1 cellular context compared by ENCODE assay signal in genomic region chr19:49113762-49114629, GRCh38.
TF ChIP-seq lines count a peak whose summit lies in the region.

Gene LIN7B, plus strand, starts transcription at chr19:49114370. Its CDS starts 35 bp downstream, at chr19:49114405.

TF ChIP-seq in HepG2, 621 proteins besides CTCF, POLR2A, EP300 and RAD21 (continued from another document and continues in another):
- TF ChIP-seq HINFP (CRISPR knock-in tag; IDR thresholded peaks at IDR 0.05; ENCODE audit: low read depth) (peak; percentile 79; the same call in 1 of the 2 replicates), TCF7 (IDR thresholded peaks at IDR 0.05; ENCODE audit: low read depth) (no peak), RXRB (CRISPR knock-in tag; IDR thresholded peaks at IDR 0.05; ENCODE audit: borderline replicate concordance) (0 out of 2 replicates have a peak, but pooled peaks have one; percentile 18), CBFB (CRISPR knock-in tag; IDR thresholded peaks at IDR 0.05) (0 out of 2 replicates have a peak, but pooled peaks have one; percentile 34), SIN3A (IDR thresholded peaks at IDR 0.05; ENCODE audit: borderline replicate concordance, low read depth, low read length) (peak; percentile 68; the same call in 1 of the 2 replicates), HES4 (CRISPR knock-in tag; IDR thresholded peaks at IDR 0.05; ENCODE audit: borderline replicate concordance) (peak; percentile 76), ZNF816 (CRISPR knock-in tag; IDR thresholded peaks at IDR 0.05; ENCODE audit: borderline replicate concordance) (no peak), SNRNP70 (IDR thresholded peaks at IDR 0.05; ENCODE audit: low read depth, low read length) (no peak), HDAC2 (CRISPR knock-in tag; IDR thresholded peaks at IDR 0.05) (peak; percentile 43; the same call in 1 of the 2 replicates), ZNF552 (CRISPR knock-in tag; IDR thresholded peaks at IDR 0.05; ENCODE audit: borderline replicate concordance) (0 out of 2 replicates have a peak, but pooled peaks have one; percentile 2), ZNF253 (CRISPR knock-in tag; IDR thresholded peaks at IDR 0.05; ENCODE audit: borderline replicate concordance) (peak; percentile 84; the same call in 1 of the 2 replicates), MTF1 (CRISPR knock-in tag; IDR thresholded peaks at IDR 0.05) (no peak), ZNF616 (CRISPR knock-in tag; IDR thresholded peaks at IDR 0.05; ENCODE audit: low read depth) (peak; percentile 52; the same call in 1 of the 2 replicates), CCDC6 (CRISPR knock-in tag; IDR thresholded peaks at IDR 0.05) (peak; percentile 81), ZNF451 (CRISPR knock-in tag; IDR thresholded peaks at IDR 0.05) (0 out of 2 replicates have a peak, but pooled peaks have one; percentile 43), ZNF558 (CRISPR knock-in tag; IDR thresholded peaks at IDR 0.05; ENCODE audit: borderline replicate concordance) (no peak; the same call in 1 of the 2 replicates), PAXIP1 (CRISPR knock-in tag; conservative IDR thresholded peaks at IDR 0.05) (peak; percentile 31; the same call in 1 of the 2 replicates), XRCC5 (optimal IDR thresholded peaks at IDR 0.05; ENCODE audit: low read length) (no peak), MIXL1 (CRISPR knock-in tag; IDR thresholded peaks at IDR 0.05) (0 out of 2 replicates have a peak, but pooled peaks have one; percentile 15), MBD4 (IDR thresholded peaks at IDR 0.05; ENCODE audit: borderline replicate concordance, low read length) (no peak), HMGXB4 (CRISPR knock-in tag; IDR thresholded peaks at IDR 0.05; ENCODE audit: borderline replicate concordance in 1 of 2, low read depth in 1 of 2) (peak in 1 of 2 experiments; percentile 4; a peak in 1 of 4 replicates), PRMT3 (CRISPR knock-in tag; IDR thresholded peaks at IDR 0.05; ENCODE audit: borderline replicate concordance, low read depth) (0 out of 2 replicates have a peak, but pooled peaks have one; percentile 66), JUN (CRISPR knock-in tag; IDR thresholded peaks at IDR 0.05) (no peak), ZFP41 (CRISPR knock-in tag; IDR thresholded peaks at IDR 0.05; ENCODE audit: borderline replicate concordance) (peak; percentile 91; the same call in 1 of the 2 replicates), TFDP1 (CRISPR knock-in tag; IDR thresholded peaks at IDR 0.05; ENCODE audit: borderline replicate concordance) (peak; percentile 68; the same call in 1 of the 2 replicates), ZBTB46 (CRISPR knock-in tag; IDR thresholded peaks at IDR 0.05; ENCODE audit: borderline replicate concordance) (no peak), KDM2A (CRISPR knock-in tag; IDR thresholded peaks at IDR 0.05; ENCODE audit: borderline replicate concordance, low read depth) (peak; percentile 53), CEBPB (IDR thresholded peaks at IDR 0.05; ENCODE audit: borderline replicate concordance, low read depth, low read length) (peak; percentile 53), JUND (CRISPR knock-in tag; IDR thresholded peaks at IDR 0.05) (no peak), HHEX (CRISPR knock-in tag; IDR thresholded peaks at IDR 0.05) (no peak), NRL (CRISPR knock-in tag; IDR thresholded peaks at IDR 0.05; ENCODE audit: borderline replicate concordance) (peak; percentile 70; the same call in 1 of the 2 replicates), NR2F6 (IDR thresholded peaks at IDR 0.05) (no peak), NR2F6 (CRISPR knock-in tag; IDR thresholded peaks at IDR 0.05) (0 out of 2 replicates have a peak, but pooled peaks have one; percentile 5), ZNF136 (CRISPR knock-in tag; IDR thresholded peaks at IDR 0.05; ENCODE audit: low read depth) (no peak), ZNF720 (CRISPR knock-in tag; IDR thresholded peaks at IDR 0.05) (no peak), TFE3 (CRISPR knock-in tag; IDR thresholded peaks at IDR 0.05) (0 out of 2 replicates have a peak, but pooled peaks have one; percentile 46), NR2C2 (CRISPR knock-in tag; IDR thresholded peaks at IDR 0.05; ENCODE audit: borderline replicate concordance) (peak; percentile 77), THAP7 (CRISPR knock-in tag; IDR thresholded peaks at IDR 0.05) (peak; percentile 37; the same call in 1 of the 2 replicates), ZNF709 (CRISPR knock-in tag; IDR thresholded peaks at IDR 0.05) (peak; percentile 66), ZBTB7A (CRISPR knock-in tag; IDR thresholded peaks at IDR 0.05) (peak; percentile 85; the same call in 1 of the 2 replicates), ZNF281 (CRISPR knock-in tag; IDR thresholded peaks at IDR 0.05; ENCODE audit: borderline replicate concordance) (0 out of 2 replicates have a peak, but pooled peaks have one; percentile 7), RBAK (CRISPR knock-in tag; IDR thresholded peaks at IDR 0.05) (no peak), ZNF572 (CRISPR knock-in tag; IDR thresholded peaks at IDR 0.05) (peak; percentile 62; the same call in 1 of the 2 replicates)
